In genomic region chr17:57993471-57994365, GRCh38 we compare ENCODE assay signal across 9 cellular contexts. TPM values are rescaled to one million over a fixed set of nuclear protein-coding genes. Genes with fewer than 3 reads are reported as not detected.
A peak's percentile ranks its signal among the peaks of the same experiment; 100 is the strongest.
DNase-seq lines count a peak whose midpoint lies in the region; ATAC-seq and TF ChIP-seq lines count a peak whose summit lies in the region.
"Had no signal": no experiment of that assay in that cellular context is flagged by ENCODE, and none has a peak within 500 bp of the region (broad histone marks: within the 10 kb centered on the region; RNA-seq: fewer than 3 reads in every experiment).

No MANE protein-coding gene starts in this region.

- peaks cover 76% of the 10 kb centered on the region for H3K4me1 Mint-ChIP-seq in stimulated activated naive CD8-positive, alpha-beta T cell treated with anti-CD3 and anti-CD28 coated beads, Interleukin-15, Interleukin-2, amounts not matched to agents 100 ng/mL and 50 ng/mL, for 24 hours (ENCODE audit: low read depth)
- peaks cover 54% of the 10 kb centered on the region for H3K4me1 Mint-ChIP-seq in endodermal cell

- peaks cover 40% of the 10 kb centered on the region for H3K36me3 Mint-ChIP-seq in stimulated activated naive CD8-positive, alpha-beta T cell treated with anti-CD3 and anti-CD28 coated beads, Interleukin-15, Interleukin-2, amounts not matched to agents 100 ng/mL and 50 ng/mL, for 24 hours (ENCODE audit: low read depth)
- peaks cover 18% of the 10 kb centered on the region for H3K36me3 Mint-ChIP-seq in endodermal cell (ENCODE audit: low read depth)

- TF ChIP-seq CTCF in endodermal cell (conservative IDR thresholded peaks at IDR 0.05) (no peak), uterus (IDR thresholded peaks at IDR 0.05) (no peak), GM13977 (IDR thresholded peaks at IDR 0.05; ENCODE audit: extremely low read depth, insufficient read depth, missing control alignments) (no peak)

- ATAC-seq in stimulated activated naive CD8-positive, alpha-beta T cell treated with anti-CD3 and anti-CD28 coated beads, Interleukin-15, Interleukin-2, amounts not matched to agents 100 U/mL and 50 U/mL, for 24 hours, result no peak

- no peak overlapping the region for H3K4me3 Mint-ChIP-seq in stimulated activated naive CD8-positive, alpha-beta T cell treated with anti-CD3 and anti-CD28 coated beads, Interleukin-15, Interleukin-2, amounts not matched to agents 100 ng/mL and 50 ng/mL, for 24 hours
- no peak overlapping the region for H3K4me3 Mint-ChIP-seq in endodermal cell

- H3K4me3 ChIP-seq in endodermal cell (ENCODE audit: low read length) (no peak overlapping the region), uterus (no peak overlapping the region)

- no peaks in the 10 kb centered on the region for H3K9me3 Mint-ChIP-seq in stimulated activated naive CD8-positive, alpha-beta T cell treated with anti-CD3 and anti-CD28 coated beads, Interleukin-15, Interleukin-2, amounts not matched to agents 100 ng/mL and 50 ng/mL, for 24 hours
- H3K9me3 Mint-ChIP-seq in endodermal cell, result no peaks in the 10 kb centered on the region

- H3K9me3 ChIP-seq in endodermal cell (ENCODE audit: control insufficient read depth, low read length) (no peaks in the 10 kb centered on the region), uterus (no peaks in the 10 kb centered on the region)

- intact Hi-C loops in uterus (cut with DNase I; ENCODE audit: low total_unique reads), result no loop called here

- TF ChIP-seq POLR2A in uterus (IDR thresholded peaks at IDR 0.05), result no peak

- no peaks in the 10 kb centered on the region for H3K27me3 ChIP-seq in endodermal cell (ENCODE audit: control insufficient read depth, insufficient read depth, low read length, poor library complexity, severe bottlenecking)
- H3K27me3 ChIP-seq in uterus, result no peaks in the 10 kb centered on the region

- 60 to 80% methylated on average over 1 to 3 of the region's 3 CpGs for WGBS in endodermal cell (ENCODE audit: insufficient coverage in 1 of 2, insufficient read length in 1 of 2), 2 experiments

- no peaks in the 10 kb centered on the region for H3K27me3 Mint-ChIP-seq in stimulated activated naive CD8-positive, alpha-beta T cell treated with anti-CD3 and anti-CD28 coated beads, Interleukin-15, Interleukin-2, amounts not matched to agents 100 ng/mL and 50 ng/mL, for 24 hours
- H3K27me3 Mint-ChIP-seq in endodermal cell (ENCODE audit: insufficient read depth), result no peaks in the 10 kb centered on the region

- peak overlapping the region; percentile 69 for H3K27ac Mint-ChIP-seq in stimulated activated naive CD8-positive, alpha-beta T cell treated with anti-CD3 and anti-CD28 coated beads, Interleukin-15, Interleukin-2, amounts not matched to agents 100 ng/mL and 50 ng/mL, for 24 hours
- no peak overlapping the region for H3K27ac Mint-ChIP-seq in endodermal cell

- peaks cover 24% of the 10 kb centered on the region for H3K36me3 ChIP-seq in endodermal cell (ENCODE audit: control insufficient read depth, insufficient read depth, low read length)
- no peaks in the 10 kb centered on the region for H3K36me3 ChIP-seq in uterus

- H3K27ac ChIP-seq in endodermal cell (ENCODE audit: low read depth, low read length) (peak overlapping the region; percentile 71), uterus (peak overlapping the region; percentile 10 to 70)

- H3K4me1 ChIP-seq in endodermal cell (ENCODE audit: control insufficient read depth, insufficient read depth, low read length) (peaks cover 15% of the 10 kb centered on the region), uterus (peaks cover 0 to 8% of the 10 kb centered on the region in 2 donors)

- H3K9ac ChIP-seq in endodermal cell (ENCODE audit: extremely low read depth, low read length, poor library complexity, severe bottlenecking), result no peak overlapping the region

- DNase-seq in stimulated activated naive CD8-positive, alpha-beta T cell treated with anti-CD3 and anti-CD28 coated beads, Interleukin-15, Interleukin-2, amounts not matched to agents 100 U/mL and 50 U/mL, for 24 hours, result no peak
- DNase-seq in NOMO-1 treated with dmso at 0.1 percent for 144 hours (lab: John Stamatoyannopoulos, UW; ENCODE audit: unreplicated experiment), result peak; percentile 64
- no peak for DNase-seq in endodermal cell
- no peak for DNase-seq in uterus
- no peak for DNase-seq in HPDE6-E6E7 (ENCODE audit: extremely low spot score)
- DNase-seq in GM13977 (ENCODE audit: low spot score), result no peak
- no peak for DNase-seq in kidney tubule cell (ENCODE audit: low spot score)
- DNase-seq: effector CD8-positive, alpha-beta T cell had no signal

- in situ Hi-C loops in GM13977 (cut with MboI; ENCODE audit: low pct_unique_long_range_greater_than_20kb, low sequenced_read_pairs, unreplicated experiment), result loop anchor here (10.0 kb wide), 1 partner anchor 99 kb away; no protein-coding TSS in a partner anchor

RNA-seq across cellular contexts. Expression of gene VEZF1, which starts 5.7 kb away (rescaled TPM):
- total RNA-seq in endodermal cell (10 to 100 TPM; 50.3 to 59.3 TPM), uterus (100 to 1,000 TPM in 2 of 4 donors, 10 to 100 TPM in 2; 58.8 to 133 (median 110) TPM)
- 143 TPM for polyA plus RNA-seq in endodermal cell (2013, experiment 1 of 2)
- polyA plus RNA-seq in endodermal cell (2013, experiment 2 of 2), result 140 TPM

RNA-seq across cellular contexts. Expression of gene SRSF1, which starts 13.3 kb away (rescaled TPM):
- 100 to 1,000 TPM; 339 to 361 TPM for total RNA-seq in endodermal cell
- 250 TPM for polyA plus RNA-seq in endodermal cell (2013, experiment 1 of 2)
- 209 TPM for polyA plus RNA-seq in endodermal cell (2013, experiment 2 of 2)
- total RNA-seq in uterus, result 100 to 1,000 TPM; 116 to 429 (median 147) TPM

RNA-seq across cellular contexts. Expression of gene CUEDC1, which starts 38.5 kb away (rescaled TPM):
- 10 to 100 TPM; 11.0 to 18.7 TPM for total RNA-seq in endodermal cell
- 43.5 TPM for polyA plus RNA-seq in endodermal cell (2013, experiment 1 of 2)
- polyA plus RNA-seq in endodermal cell (2013, experiment 2 of 2), result 39.6 TPM
- total RNA-seq in uterus, result 10 to 100 TPM in 3 of 4 donors, 1 to 10 TPM in 1; 7.9 to 63.6 (median 18.8) TPM
